1 cellular context compared by ENCODE assay signal in the genomic region with DNA sequence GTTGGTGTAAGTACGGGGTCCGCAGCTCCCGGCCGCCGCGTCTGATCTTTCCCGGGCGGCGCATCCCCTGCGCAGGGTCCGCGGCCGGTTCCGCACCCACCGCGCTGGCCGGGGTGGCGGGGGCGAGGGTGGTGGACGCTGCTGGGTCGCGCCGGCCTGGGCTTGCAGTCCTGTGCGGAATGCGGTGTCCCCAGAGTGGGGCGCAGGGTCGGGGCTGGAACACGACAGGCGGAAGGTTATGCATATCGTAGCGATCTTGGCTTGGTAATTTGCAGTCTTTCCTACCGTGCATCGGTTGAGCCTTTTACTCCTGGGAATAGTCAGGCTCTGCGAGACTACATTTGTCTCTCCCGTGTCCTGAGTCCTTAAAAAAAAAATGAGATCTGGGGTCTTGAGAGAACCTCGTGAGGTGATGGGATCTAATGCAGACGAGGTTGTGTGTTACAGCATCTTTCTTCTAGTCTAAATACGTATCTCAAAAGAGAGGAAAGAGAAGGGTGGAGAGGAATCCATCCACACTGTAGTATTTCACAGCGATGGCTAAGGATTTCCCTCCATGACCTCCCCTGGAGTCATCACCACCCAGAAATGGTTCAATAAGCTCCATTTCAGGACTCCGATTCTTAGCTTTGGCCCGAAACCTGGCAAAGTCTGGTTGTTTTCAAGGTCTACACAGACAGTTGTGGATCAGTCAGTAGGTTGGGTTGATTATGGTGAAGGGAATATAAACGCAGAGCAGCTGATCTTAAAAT.
TF ChIP-seq lines count a peak whose summit lies in the region.

No MANE protein-coding gene starts in this region.

TF ChIP-seq in GM23338, 12 proteins besides CTCF, POLR2A, EP300 and RAD21:
- TF ChIP-seq ZNF331 (CRISPR knock-in tag; IDR thresholded peaks at IDR 0.05; ENCODE audit: low read depth), result no peak
- TF ChIP-seq, protein P1, sequence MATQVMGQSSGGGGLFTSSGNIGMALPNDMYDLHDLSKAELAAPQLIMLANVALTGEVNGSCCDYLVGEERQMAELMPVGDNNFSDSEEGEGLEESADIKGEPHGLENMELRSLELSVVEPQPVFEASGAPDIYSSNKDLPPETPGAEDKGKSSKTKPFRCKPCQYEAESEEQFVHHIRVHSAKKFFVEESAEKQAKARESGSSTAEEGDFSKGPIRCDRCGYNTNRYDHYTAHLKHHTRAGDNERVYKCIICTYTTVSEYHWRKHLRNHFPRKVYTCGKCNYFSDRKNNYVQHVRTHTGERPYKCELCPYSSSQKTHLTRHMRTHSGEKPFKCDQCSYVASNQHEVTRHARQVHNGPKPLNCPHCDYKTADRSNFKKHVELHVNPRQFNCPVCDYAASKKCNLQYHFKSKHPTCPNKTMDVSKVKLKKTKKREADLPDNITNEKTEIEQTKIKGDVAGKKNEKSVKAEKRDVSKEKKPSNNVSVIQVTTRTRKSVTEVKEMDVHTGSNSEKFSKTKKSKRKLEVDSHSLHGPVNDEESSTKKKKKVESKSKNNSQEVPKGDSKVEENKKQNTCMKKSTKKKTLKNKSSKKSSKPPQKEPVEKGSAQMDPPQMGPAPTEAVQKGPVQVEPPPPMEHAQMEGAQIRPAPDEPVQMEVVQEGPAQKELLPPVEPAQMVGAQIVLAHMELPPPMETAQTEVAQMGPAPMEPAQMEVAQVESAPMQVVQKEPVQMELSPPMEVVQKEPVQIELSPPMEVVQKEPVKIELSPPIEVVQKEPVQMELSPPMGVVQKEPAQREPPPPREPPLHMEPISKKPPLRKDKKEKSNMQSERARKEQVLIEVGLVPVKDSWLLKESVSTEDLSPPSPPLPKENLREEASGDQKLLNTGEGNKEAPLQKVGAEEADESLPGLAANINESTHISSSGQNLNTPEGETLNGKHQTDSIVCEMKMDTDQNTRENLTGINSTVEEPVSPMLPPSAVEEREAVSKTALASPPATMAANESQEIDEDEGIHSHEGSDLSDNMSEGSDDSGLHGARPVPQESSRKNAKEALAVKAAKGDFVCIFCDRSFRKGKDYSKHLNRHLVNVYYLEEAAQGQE (IDR thresholded peaks at IDR 0.05; ENCODE audit: unreplicated experiment), result no peak
- no peak for TF ChIP-seq EZH2phosphoT487 (IDR thresholded peaks at IDR 0.05; ENCODE audit: unreplicated experiment)
- TF ChIP-seq POLR2AphosphoS5 (IDR thresholded peaks at IDR 0.05; ENCODE audit: low read depth), result no peak
- no peak for TF ChIP-seq EZH2 (IDR thresholded peaks at IDR 0.05; ENCODE audit: low read depth, unreplicated experiment)
- no peak for TF ChIP-seq STAT1 (IDR thresholded peaks at IDR 0.05; ENCODE audit: unreplicated experiment)
- no peak for TF ChIP-seq CREB1 (CRISPR knock-in tag; IDR thresholded peaks at IDR 0.05; ENCODE audit: low read depth)
- no peak for TF ChIP-seq JUNB (IDR thresholded peaks at IDR 0.05; ENCODE audit: unreplicated experiment)
- TF ChIP-seq, protein P2, sequence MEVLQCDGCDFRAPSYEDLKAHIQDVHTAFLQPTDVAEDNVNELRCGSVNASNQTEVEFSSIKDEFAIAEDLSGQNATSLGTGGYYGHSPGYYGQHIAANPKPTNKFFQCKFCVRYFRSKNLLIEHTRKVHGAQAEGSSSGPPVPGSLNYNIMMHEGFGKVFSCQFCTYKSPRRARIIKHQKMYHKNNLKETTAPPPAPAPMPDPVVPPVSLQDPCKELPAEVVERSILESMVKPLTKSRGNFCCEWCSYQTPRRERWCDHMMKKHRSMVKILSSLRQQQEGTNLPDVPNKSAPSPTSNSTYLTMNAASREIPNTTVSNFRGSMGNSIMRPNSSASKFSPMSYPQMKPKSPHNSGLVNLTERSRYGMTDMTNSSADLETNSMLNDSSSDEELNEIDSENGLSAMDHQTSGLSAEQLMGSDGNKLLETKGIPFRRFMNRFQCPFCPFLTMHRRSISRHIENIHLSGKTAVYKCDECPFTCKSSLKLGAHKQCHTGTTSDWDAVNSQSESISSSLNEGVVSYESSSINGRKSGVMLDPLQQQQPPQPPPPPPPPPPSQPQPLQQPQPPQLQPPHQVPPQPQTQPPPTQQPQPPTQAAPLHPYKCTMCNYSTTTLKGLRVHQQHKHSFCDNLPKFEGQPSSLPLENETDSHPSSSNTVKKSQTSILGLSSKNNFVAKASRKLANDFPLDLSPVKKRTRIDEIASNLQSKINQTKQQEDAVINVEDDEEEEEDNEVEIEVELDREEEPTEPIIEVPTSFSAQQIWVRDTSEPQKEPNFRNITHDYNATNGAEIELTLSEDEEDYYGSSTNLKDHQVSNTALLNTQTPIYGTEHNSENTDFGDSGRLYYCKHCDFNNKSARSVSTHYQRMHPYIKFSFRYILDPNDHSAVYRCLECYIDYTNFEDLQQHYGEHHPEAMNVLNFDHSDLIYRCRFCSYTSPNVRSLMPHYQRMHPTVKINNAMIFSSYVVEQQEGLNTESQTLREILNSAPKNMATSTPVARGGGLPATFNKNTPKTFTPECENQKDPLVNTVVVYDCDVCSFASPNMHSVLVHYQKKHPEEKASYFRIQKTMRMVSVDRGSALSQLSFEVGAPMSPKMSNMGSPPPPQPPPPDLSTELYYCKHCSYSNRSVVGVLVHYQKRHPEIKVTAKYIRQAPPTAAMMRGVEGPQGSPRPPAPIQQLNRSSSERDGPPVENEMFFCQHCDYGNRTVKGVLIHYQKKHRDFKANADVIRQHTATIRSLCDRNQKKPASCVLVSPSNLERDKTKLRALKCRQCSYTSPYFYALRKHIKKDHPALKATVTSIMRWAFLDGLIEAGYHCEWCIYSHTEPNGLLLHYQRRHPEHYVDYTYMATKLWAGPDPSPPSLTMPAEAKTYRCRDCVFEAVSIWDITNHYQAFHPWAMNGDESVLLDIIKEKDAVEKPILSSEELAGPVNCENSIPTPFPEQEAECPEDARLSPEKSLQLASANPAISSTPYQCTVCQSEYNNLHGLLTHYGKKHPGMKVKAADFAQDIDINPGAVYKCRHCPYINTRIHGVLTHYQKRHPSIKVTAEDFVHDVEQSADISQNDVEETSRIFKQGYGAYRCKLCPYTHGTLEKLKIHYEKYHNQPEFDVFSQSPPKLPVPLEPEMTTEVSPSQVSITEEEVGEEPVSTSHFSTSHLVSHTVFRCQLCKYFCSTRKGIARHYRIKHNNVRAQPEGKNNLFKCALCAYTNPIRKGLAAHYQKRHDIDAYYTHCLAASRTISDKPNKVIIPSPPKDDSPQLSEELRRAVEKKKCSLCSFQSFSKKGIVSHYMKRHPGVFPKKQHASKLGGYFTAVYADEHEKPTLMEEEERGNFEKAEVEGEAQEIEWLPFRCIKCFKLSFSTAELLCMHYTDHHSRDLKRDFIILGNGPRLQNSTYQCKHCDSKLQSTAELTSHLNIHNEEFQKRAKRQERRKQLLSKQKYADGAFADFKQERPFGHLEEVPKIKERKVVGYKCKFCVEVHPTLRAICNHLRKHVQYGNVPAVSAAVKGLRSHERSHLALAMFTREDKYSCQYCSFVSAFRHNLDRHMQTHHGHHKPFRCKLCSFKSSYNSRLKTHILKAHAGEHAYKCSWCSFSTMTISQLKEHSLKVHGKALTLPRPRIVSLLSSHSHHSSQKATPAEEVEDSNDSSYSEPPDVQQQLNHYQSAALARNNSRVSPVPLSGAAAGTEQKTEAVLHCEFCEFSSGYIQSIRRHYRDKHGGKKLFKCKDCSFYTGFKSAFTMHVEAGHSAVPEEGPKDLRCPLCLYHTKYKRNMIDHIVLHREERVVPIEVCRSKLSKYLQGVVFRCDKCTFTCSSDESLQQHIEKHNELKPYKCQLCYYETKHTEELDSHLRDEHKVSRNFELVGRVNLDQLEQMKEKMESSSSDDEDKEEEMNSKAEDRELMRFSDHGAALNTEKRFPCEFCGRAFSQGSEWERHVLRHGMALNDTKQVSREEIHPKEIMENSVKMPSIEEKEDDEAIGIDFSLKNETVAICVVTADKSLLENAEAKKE (CRISPR knock-in tag; IDR thresholded peaks at IDR 0.05), result no peak
- no peak for TF ChIP-seq NANOG (IDR thresholded peaks at IDR 0.05; ENCODE audit: borderline replicate concordance)
- TF ChIP-seq, protein P3, sequence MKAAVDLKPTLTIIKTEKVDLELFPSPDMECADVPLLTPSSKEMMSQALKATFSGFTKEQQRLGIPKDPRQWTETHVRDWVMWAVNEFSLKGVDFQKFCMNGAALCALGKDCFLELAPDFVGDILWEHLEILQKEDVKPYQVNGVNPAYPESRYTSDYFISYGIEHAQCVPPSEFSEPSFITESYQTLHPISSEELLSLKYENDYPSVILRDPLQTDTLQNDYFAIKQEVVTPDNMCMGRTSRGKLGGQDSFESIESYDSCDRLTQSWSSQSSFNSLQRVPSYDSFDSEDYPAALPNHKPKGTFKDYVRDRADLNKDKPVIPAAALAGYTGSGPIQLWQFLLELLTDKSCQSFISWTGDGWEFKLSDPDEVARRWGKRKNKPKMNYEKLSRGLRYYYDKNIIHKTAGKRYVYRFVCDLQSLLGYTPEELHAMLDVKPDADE (IDR thresholded peaks at IDR 0.05), result no peak
- no peak for TF ChIP-seq ZNF114 (CRISPR knock-in tag; IDR thresholded peaks at IDR 0.05)
